In genomic region chr11:65651339-65651588, GRCh38 we compare ENCODE assay signal across 9 cellular contexts. TPM values are rescaled to one million over a fixed set of nuclear protein-coding genes. Genes with fewer than 3 reads are reported as not detected.
A peak's percentile ranks its signal among the peaks of the same experiment; 100 is the strongest.
DNase-seq lines count a peak whose midpoint lies in the region; ATAC-seq, FAIRE-seq and TF ChIP-seq lines count a peak whose summit lies in the region.
"Had no signal": no experiment of that assay in that cellular context is flagged by ENCODE, and none has a peak within 500 bp of the region (broad histone marks: within the 10 kb centered on the region; RNA-seq: fewer than 3 reads in every experiment).

No MANE protein-coding gene starts in this region.

- POLR2A ChIA-PET in activated CD4-positive, alpha-beta memory T cell treated with anti-CD3 and anti-CD28 coated beads for 36 hours (lab: Charles Lee), result interaction anchor here (0.6 to 1.8 kb wide), 3 partner anchors 13 to 350 kb away, joined by 3 to 7 read pairs (median 3); partner anchors contain the start of gene SIPA1

- no peak overlapping the region for H2BK5ac ChIP-seq in H9 (ENCODE audit: insufficient read length, low read length)

- no peak overlapping the region for H3T11ph ChIP-seq in H9 (ENCODE audit: low read length)

- no peak overlapping the region for H2BK12ac ChIP-seq in H9 (ENCODE audit: insufficient read length, low read depth, low read length)

- H3K27me3 Mint-ChIP-seq in H9 (ENCODE audit: low read depth), result peaks cover 3% of the 10 kb centered on the region
- no peaks in the 10 kb centered on the region for H3K27me3 Mint-ChIP-seq in activated CD4-positive, alpha-beta memory T cell treated with anti-CD3 and anti-CD28 coated beads for 36 hours

- TF ChIP-seq CTCF in H9 (conservative IDR thresholded peaks at IDR 0.05), result no peak

- no peak overlapping the region for H3K23ac ChIP-seq in H9 (ENCODE audit: insufficient read length, low read depth, low read length)

- H3K9ac ChIP-seq in H9 (ENCODE audit: extremely low read depth, insufficient read length, low read length), result no peak overlapping the region

- no peak for TF ChIP-seq POLR2A in GM12892 (IDR thresholded peaks at IDR 0.05; ENCODE audit: low read depth, low read length)

- ATAC-seq in right cardiac atrium (no peak), HG03460 (IDR thresholded peaks at IDR 0.05; ENCODE audit: unreplicated experiment) (no peak)

- H2BK15ac ChIP-seq in H9 (ENCODE audit: low read depth, low read length), result no peak overlapping the region

- H3K79me1 ChIP-seq in H9 (ENCODE audit: insufficient read depth, low read depth, low read length, poor library complexity, severe bottlenecking), result no peaks in the 10 kb centered on the region

- H2BK120ac ChIP-seq in H9 (ENCODE audit: low read depth, low read length, poor library complexity, severe bottlenecking), result no peak overlapping the region

- H3K4me3 ChIP-seq in right cardiac atrium (ENCODE audit: low read length) (no peak overlapping the region), small intestine (ENCODE audit: low read depth in 1 of 2, low read length in 2 of 2) (no peak overlapping the region)

- no peaks in the 10 kb centered on the region for H3K27me3 ChIP-seq in H9 (ENCODE audit: insufficient read depth, low read length)
- no peaks in the 10 kb centered on the region for H3K27me3 ChIP-seq in right cardiac atrium (ENCODE audit: control insufficient read depth, insufficient read depth)
- no peaks in the 10 kb centered on the region for H3K27me3 ChIP-seq in small intestine (ENCODE audit: control insufficient read depth in 2 of 2, insufficient read depth in 2 of 2, low read length in 2 of 2)

- WGBS in H9 (ENCODE audit: extremely low coverage, insufficient read length, low lambda C conversion rate), result no CpG with 5 or more reads among the region's 3 CpGs
- 92% methylated on average over 3 of the region's 3 CpGs for WGBS in right cardiac atrium
- 89 to 94% (median 94%) methylated on average over 3 of the region's 3 CpGs for WGBS in small intestine, 3 donors

- H3K4me1 ChIP-seq in H9 (ENCODE audit: insufficient read depth, low read length) (peaks cover 4% of the 10 kb centered on the region; the same call in 1 of the 2 replicates), right cardiac atrium (ENCODE audit: control insufficient read depth, insufficient read depth, low read length) (peaks cover 16% of the 10 kb centered on the region), small intestine (ENCODE audit: control insufficient read depth in 2 of 2, insufficient read depth in 1 of 2, low read depth in 1 of 2, low read length in 1 of 2) (peaks cover 5 to 7% of the 10 kb centered on the region in 2 donors)

- no peak overlapping the region for H2AK5ac ChIP-seq in H9 (ENCODE audit: insufficient read length, low read length)

- no peak overlapping the region for H4K5ac ChIP-seq in H9 (ENCODE audit: insufficient read length, low read depth, low read length)

- intact Hi-C loops in activated CD4-positive, alpha-beta memory T cell treated with anti-CD3 and anti-CD28 coated beads for 36 hours (cut with micrococcal nuclease), result loop anchor here (5.0 kb wide), 1 partner anchor 79 kb away; the partner anchor contains the start of genes FAM89B and ZNRD2
- intact Hi-C loops in right cardiac atrium (cut with DNase I), result no loop called here

- H3K4me2 ChIP-seq in H9 (ENCODE audit: insufficient read depth, insufficient read length, low read length), result no peak overlapping the region

- H3K27ac Mint-ChIP-seq in H9, result no peak overlapping the region
- peak overlapping the region; percentile 79 for H3K27ac Mint-ChIP-seq in activated CD4-positive, alpha-beta memory T cell treated with anti-CD3 and anti-CD28 coated beads for 36 hours

- no peak overlapping the region for H2AFZ ChIP-seq in H9 (ENCODE audit: low read length)

- no peak overlapping the region for H3K4ac ChIP-seq in H9 (ENCODE audit: low read depth, low read length)

- no peak overlapping the region for H4K91ac ChIP-seq in H9 (ENCODE audit: insufficient read length, low read depth, low read length)

- no peak overlapping the region for H2BK20ac ChIP-seq in H9 (ENCODE audit: low read depth, low read length, poor library complexity, severe bottlenecking)

- peaks cover 18 to 32% (median 20%) of the 10 kb centered on the region in 3 experiments for H3K36me3 Mint-ChIP-seq in H9 (ENCODE audit: insufficient read depth in 1 of 3, low read depth in 3 of 3)
- H3K36me3 Mint-ChIP-seq in activated CD4-positive, alpha-beta memory T cell treated with anti-CD3 and anti-CD28 coated beads for 36 hours, result peaks cover 41% of the 10 kb centered on the region

- H3K36me3 ChIP-seq in small intestine (ENCODE audit: control insufficient read depth in 2 of 2, insufficient read depth in 2 of 2, low read length in 2 of 2), result peaks cover 3 to 4% of the 10 kb centered on the region in 2 donors

- no peak for DNase-seq in H9
- DNase-seq in activated CD4-positive, alpha-beta memory T cell treated with anti-CD3 and anti-CD28 coated beads for 36 hours, result no peak
- DNase-seq in right cardiac atrium, result no peak
- no peak for DNase-seq in small intestine
- no peak for DNase-seq in AG08396 (ENCODE audit: low spot score)
- no peak for DNase-seq in GM12892 (ENCODE audit: insufficient read length)
- DNase-seq: NCI-H1092 treated with DMSO at 0.1 percent for 48 hours had no signal

- H4K20me1 ChIP-seq in H9 (ENCODE audit: control insufficient read depth, insufficient read depth, insufficient read length), result no peaks in the 10 kb centered on the region

- H3K9me3 Mint-ChIP-seq in H9, result no peaks in the 10 kb centered on the region; a peak in 1 of 5 replicates
- H3K9me3 Mint-ChIP-seq in activated CD4-positive, alpha-beta memory T cell treated with anti-CD3 and anti-CD28 coated beads for 36 hours, result no peaks in the 10 kb centered on the region

- H3K4me3 Mint-ChIP-seq in H9, result peak overlapping the region; percentile 78 to 80; a peak in 3 of 5 replicates
- H3K4me3 Mint-ChIP-seq in activated CD4-positive, alpha-beta memory T cell treated with anti-CD3 and anti-CD28 coated beads for 36 hours, result no peak overlapping the region

- CTCF ChIA-PET in activated CD4-positive, alpha-beta memory T cell treated with anti-CD3 and anti-CD28 coated beads for 36 hours (lab: Charles Lee), result interaction anchor here (1.4 to 3.3 kb wide), 3 partner anchors 12 to 110 kb away, joined by 3 to 18 read pairs (median 4); partner anchors contain the start of gene SIPA1

- H3K23me2 ChIP-seq in H9 (ENCODE audit: insufficient read length, low read depth, low read length, poor library complexity, severe bottlenecking), result peaks cover 7% of the 10 kb centered on the region

- H3K27ac ChIP-seq in H9 (ENCODE audit: insufficient read length, low read depth, low read length) (no peak overlapping the region), right cardiac atrium (ENCODE audit: low read length) (peak overlapping the region; percentile 94), small intestine (ENCODE audit: low read depth in 1 of 2, low read length in 1 of 2) (peak overlapping the region; percentile 62 to 97)

- peaks cover 20 to 23% of the 10 kb centered on the region in 2 experiments for H3K4me1 Mint-ChIP-seq in H9
- peaks cover 38% of the 10 kb centered on the region for H3K4me1 Mint-ChIP-seq in activated CD4-positive, alpha-beta memory T cell treated with anti-CD3 and anti-CD28 coated beads for 36 hours (ENCODE audit: low read depth)

- H3K56ac ChIP-seq in H9 (ENCODE audit: insufficient read length, low read depth, low read length), result no peak overlapping the region

- no peak overlapping the region for H3K14ac ChIP-seq in H9 (ENCODE audit: insufficient read depth, low read length)

- FAIRE-seq in small intestine (lab: Jason Lieb, UNC) (no peak), GM12892 (lab: Jason Lieb, UNC) (no peak)
- FAIRE-seq: frontal cortex had no signal

- H4K8ac ChIP-seq in H9 (replicated peaks; ENCODE audit: insufficient read length, low read depth, low read length), result no peak overlapping the region

- H3K9me3 ChIP-seq in H9 (ENCODE audit: control insufficient read depth, low read depth, low read length), result no peaks in the 10 kb centered on the region
- H3K9me3 ChIP-seq in right cardiac atrium (ENCODE audit: control insufficient read depth, low read length), result no peaks in the 10 kb centered on the region
- H3K9me3 ChIP-seq in small intestine (ENCODE audit: control insufficient read depth, low read depth), result no peaks in the 10 kb centered on the region

- no peaks in the 10 kb centered on the region for H3K79me2 ChIP-seq in H9 (ENCODE audit: insufficient read depth, low read length)

- no peak overlapping the region for H3K18ac ChIP-seq in H9 (ENCODE audit: insufficient read length, low read depth, low read length)

RNA-seq across cellular contexts. Expression of gene RELA, which starts 11.5 kb away (rescaled TPM):
- total RNA-seq in H9 (2021) (43.3 and 48.8 TPM in 2 replicates), right cardiac atrium (10 to 100 TPM; 40.1 to 54.6 (median 40.9) TPM)
- total RNA-seq in activated CD4-positive, alpha-beta memory T cell treated with anti-CD3 and anti-CD28 coated beads for 36 hours, result 10 to 100 TPM; 74.9 to 76.5 TPM
- polyA plus RNA-seq in right cardiac atrium (30.6 TPM), small intestine (10 to 100 TPM; 32.2 to 40.5 (median 33.0) TPM)
- 28.2 TPM for polyA plus RNA-seq in GM12892 (2012; ENCODE audit: missing spikeins)

RNA-seq across cellular contexts. Expression of gene SIPA1, which starts 13.4 kb away (rescaled TPM):
- total RNA-seq in H9 (2021), result 32.0 and 37.4 TPM in 2 replicates
- 100 to 1,000 TPM; 163 to 167 TPM for total RNA-seq in activated CD4-positive, alpha-beta memory T cell treated with anti-CD3 and anti-CD28 coated beads for 36 hours
- 10 to 100 TPM; 22.4 to 27.4 (median 26.2) TPM for total RNA-seq in right cardiac atrium
- 19.3 TPM for polyA plus RNA-seq in right cardiac atrium
- 10 to 100 TPM; 21.7 to 45.2 (median 41.1) TPM for polyA plus RNA-seq in small intestine
- polyA plus RNA-seq in GM12892 (2012; ENCODE audit: missing spikeins), result 26.0 TPM

RNA-seq across cellular contexts. Expression of gene PCNX3, which starts 35.7 kb away (rescaled TPM):
- total RNA-seq in H9 (2021) (48.3 and 50.5 TPM in 2 replicates), right cardiac atrium (10 to 100 TPM; 13.4 to 17.2 (median 14.8) TPM)
- 10 to 100 TPM; 29.8 to 32.1 TPM for total RNA-seq in activated CD4-positive, alpha-beta memory T cell treated with anti-CD3 and anti-CD28 coated beads for 36 hours
- polyA plus RNA-seq in right cardiac atrium (10.2 TPM), small intestine (10 to 100 TPM; 12.7 to 25.7 (median 18.6) TPM)
- 7.8 TPM for polyA plus RNA-seq in GM12892 (2012; ENCODE audit: missing spikeins)

RNA-seq across cellular contexts. Expression of gene MAP3K11, which starts 37.2 kb away (rescaled TPM):
- total RNA-seq in H9 (2021) (57.9 and 61.1 TPM in 2 replicates), right cardiac atrium (10 to 100 TPM; 35.0 to 41.2 (median 38.1) TPM)
- 10 to 100 TPM; 56.7 to 62.6 TPM for total RNA-seq in activated CD4-positive, alpha-beta memory T cell treated with anti-CD3 and anti-CD28 coated beads for 36 hours
- polyA plus RNA-seq in right cardiac atrium (30.8 TPM), small intestine (100 to 1,000 TPM in 2 of 3 donors, 10 to 100 TPM in 1; 66.4 to 180 (median 175) TPM)
- polyA plus RNA-seq in GM12892 (2012; ENCODE audit: missing spikeins), result 15.2 TPM

RNA-seq across cellular contexts. Expression of gene KCNK7, which starts 55.7 kb away (rescaled TPM):
- total RNA-seq in H9 (2021) (1.8 and 2.8 TPM in 2 replicates), right cardiac atrium (under 1 TPM; 0.28 to 0.88 (median 0.55) TPM)
- total RNA-seq in activated CD4-positive, alpha-beta memory T cell treated with anti-CD3 and anti-CD28 coated beads for 36 hours, result under 1 TPM; 0.29 to 0.31 TPM
- polyA plus RNA-seq in right cardiac atrium (0.18 TPM), small intestine (10 to 100 TPM in 1 of 3 donors, under 1 TPM in 1, not detected in 1; 0.84 to 31.1 TPM)
- not detected for polyA plus RNA-seq in GM12892 (2012; ENCODE audit: missing spikeins)
- total RNA-seq: frontal cortex had no signal
